34 cellular contexts compared by ENCODE assay signal in the genomic region with DNA sequence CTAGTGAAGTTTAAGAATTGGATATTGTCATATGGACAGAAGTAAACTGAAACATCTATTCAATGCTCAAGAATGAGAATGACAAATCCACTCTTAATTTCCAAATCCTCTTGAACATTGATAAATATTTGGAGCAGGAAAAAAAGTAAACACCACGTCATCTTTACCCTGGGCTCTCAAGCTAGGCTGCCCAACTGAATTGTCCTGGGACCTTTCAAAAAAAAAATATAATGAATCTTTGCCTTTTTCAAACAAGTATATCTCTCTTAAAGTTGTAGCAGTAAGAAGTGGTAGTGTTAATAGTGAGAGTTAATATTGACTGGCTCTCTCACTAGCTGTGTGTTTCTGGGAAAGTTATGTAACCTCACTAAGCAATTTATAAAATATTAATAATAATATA.
A peak's percentile ranks its signal among the peaks of the same experiment; 100 is the strongest.
DNase-seq lines count a peak whose midpoint lies in the region; ATAC-seq, FAIRE-seq and TF ChIP-seq lines count a peak whose summit lies in the region.
"Had no signal": no experiment of that assay in that cellular context is flagged by ENCODE, and none has a peak within 500 bp of the region (broad histone marks: within the 10 kb centered on the region; RNA-seq: fewer than 3 reads in every experiment).

No MANE protein-coding gene starts in this region.

- FAIRE-seq in GM12892 (lab: Jason Lieb, UNC) (peak; percentile 24), bronchial epithelial cell (lab: Jason Lieb, UNC) (no peak)
- FAIRE-seq: A204.1, A549, D721Med had no signal

- intact Hi-C loops in left lung (cut with DNase I), result no loop called here

- DNase-seq in DMS53 (lab: John Stamatoyannopoulos, UW), result peak; percentile 19
- no peak for DNase-seq in DMS53 treated with DMSO at 0.1 percent for 48 hours (lab: John Stamatoyannopoulos, UW; ENCODE audit: unreplicated experiment)
- DNase-seq in GM12892 (ENCODE audit: insufficient read length), result no peak
- peak; percentile 3 for DNase-seq in bronchial epithelial cell (ENCODE audit: low read depth)
- DNase-seq in left lung, result no peak
- no peak for DNase-seq in occipital lobe (lab: John Stamatoyannopoulos, UW)
- no peak for DNase-seq in caudate nucleus (lab: John Stamatoyannopoulos, UW)
- DNase-seq: 8988T; ACHN; AML-193; BE2C; C1 segment of cervical spinal cord; Caco-2; Calu3; CD4-positive, alpha-beta memory T cell; CD4-positive, alpha-beta T cell; CD4-positive, CD25-positive, alpha-beta regulatory T cell; CD8-positive, alpha-beta memory T cell; CD8-positive, alpha-beta T cell; COR-L47; DMS 273 treated with DMSO at 0.1 percent for 48 hours; DMS153; DMS79; DMS79 treated with DMSO at 0.1 percent for 48 hours; DND-41; EL had no signal

- no peaks in the 10 kb centered on the region for H3K27me3 ChIP-seq in bronchial epithelial cell (ENCODE audit: control insufficient read depth, insufficient read depth, low read length)
- H3K27me3 ChIP-seq in left lung, result no peaks in the 10 kb centered on the region
- H3K27me3 ChIP-seq: BE2C; BLaER1; BLaER1 treated with 17β-estradiol and CSF1 and Interleukin-3, amounts not matched to agents 10 nM and 100 nM had no signal

- H3K27ac ChIP-seq in left lung (no peak overlapping the region), caudate nucleus (ENCODE audit: low read depth, low read length) (no peak overlapping the region)
- H3K27ac ChIP-seq: 22Rv1; A549; BLaER1; BLaER1 treated with 17β-estradiol and CSF1 and Interleukin-3, amounts not matched to agents 10 nM and 100 nM; C4-2B had no signal

- ATAC-seq in left lung (peak; percentile 68), HG03442 (IDR thresholded peaks at IDR 0.05; ENCODE audit: unreplicated experiment) (no peak)
- ATAC-seq: A549; CD8-positive, alpha-beta T cell had no signal

- H3K4me1 ChIP-seq in left lung, result peaks cover 0 to 3% of the 10 kb centered on the region in 2 donors
- H3K4me1 ChIP-seq: A549; BE2C; BLaER1; BLaER1 treated with 17β-estradiol and CSF1 and Interleukin-3, amounts not matched to agents 10 nM and 100 nM; Caco-2 had no signal

- H3K36me3 ChIP-seq in bronchial epithelial cell (ENCODE audit: control insufficient read depth, insufficient read depth, low read length), result no peaks in the 10 kb centered on the region
- H3K36me3 ChIP-seq in left lung, result no peaks in the 10 kb centered on the region
- H3K36me3 ChIP-seq: BE2C; BLaER1; BLaER1 treated with 17β-estradiol and CSF1 and Interleukin-3, amounts not matched to agents 10 nM and 100 nM had no signal

- no peak for TF ChIP-seq CTCF in bronchial epithelial cell (IDR thresholded peaks at IDR 0.05; ENCODE audit: insufficient read depth, low read length, severe bottlenecking)
- no peak for TF ChIP-seq CTCF in left lung (IDR thresholded peaks at IDR 0.05)

- H3K4me3 ChIP-seq in bronchial epithelial cell (ENCODE audit: low read depth, low read length) (no peak overlapping the region), left lung (no peak overlapping the region)
- H3K4me3 ChIP-seq: A549; BLaER1; BLaER1 treated with 17β-estradiol and CSF1 and Interleukin-3, amounts not matched to agents 10 nM and 100 nM had no signal

- no peaks in the 10 kb centered on the region for H3K9me3 ChIP-seq in left lung
- H3K9me3 ChIP-seq: A549; BE2C; BLaER1; BLaER1 treated with 17β-estradiol and CSF1 and Interleukin-3, amounts not matched to agents 10 nM and 100 nM; Caco-2 had no signal

- TF ChIP-seq POLR2A in GM12892 (IDR thresholded peaks at IDR 0.05; ENCODE audit: low read depth, low read length), result no peak

Comparison
In these comparisons a context has a peak if more than half of its experiments do, and no peak if none do; other contexts are left out.
1. DNase-seq: peak in DMS53 (single experiment) and bronchial epithelial cell (single experiment); none in DMS53 treated with DMSO at 0.1 percent for 48 hours (single experiment), GM12892 (single experiment), left lung (0 of 2), occipital lobe (single experiment) and caudate nucleus (0 of 61).